Comparison of ENCODE assay signal across 15 cellular contexts in the genomic region with DNA sequence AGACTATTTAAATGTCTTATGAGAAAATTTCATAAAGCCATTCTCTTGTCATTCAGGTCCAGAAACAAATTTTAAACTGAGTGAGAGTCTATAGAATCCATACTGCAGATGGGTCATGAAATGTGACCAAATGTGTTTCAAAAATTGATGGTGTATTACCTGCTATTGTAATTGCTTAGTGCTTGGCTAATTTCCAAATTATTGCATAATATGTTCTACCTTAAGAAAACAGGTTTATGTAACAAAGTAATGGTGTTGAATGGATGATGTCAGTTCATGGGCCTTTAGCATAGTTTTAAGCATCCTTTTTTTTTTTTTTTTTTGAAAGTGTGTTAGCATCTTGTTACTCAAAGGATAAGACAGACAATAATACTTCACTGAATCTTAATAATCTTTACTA. TPM values are rescaled to one million over a fixed set of nuclear protein-coding genes. Genes with fewer than 3 reads are reported as not detected.
DNase-seq lines count a peak whose midpoint lies in the region; ATAC-seq, FAIRE-seq and TF ChIP-seq lines count a peak whose summit lies in the region.
"Had no signal": no experiment of that assay in that cellular context is flagged by ENCODE, and none has a peak within 500 bp of the region (broad histone marks: within the 10 kb centered on the region; RNA-seq: fewer than 3 reads in every experiment).

No MANE protein-coding gene starts in this region.

- no peaks in the 10 kb centered on the region for H3K9me2 ChIP-seq in SK-N-SH

- peaks cover 65% of the 10 kb centered on the region for H3F3A ChIP-seq in SK-N-SH (replicated peaks; ENCODE audit: insufficient read depth)
- H3F3A ChIP-seq in smooth muscle cell (ENCODE audit: low read depth) = peaks cover 8% of the 10 kb centered on the region

- H3K9ac ChIP-seq in SK-N-SH = peak overlapping the region; percentile 100; the same call in 1 of the 2 replicates
- H3K9ac ChIP-seq in smooth muscle cell (ENCODE audit: low read depth) = peak overlapping the region; percentile 7

- H3K4me1 ChIP-seq in SK-N-SH (ENCODE audit: control insufficient read depth in 1 of 2, insufficient read depth in 2 of 2, low read depth in 1 of 2, low read length in 1 of 2) = peaks cover 7 to 21% of the 10 kb centered on the region in 2 experiments; a peak in 3 of 4 replicates
- H3K4me1 ChIP-seq in smooth muscle cell (ENCODE audit: low read depth) = peaks cover 16% of the 10 kb centered on the region

- no peak for ATAC-seq in SK-N-SH treated with all-trans-retinoic acid at 6 μM for 48 hours
- ATAC-seq: activated naive CD4-positive, alpha-beta T cell treated with anti-CD3 and anti-CD28 coated beads, Interleukin-2, amount 50 U/mL, for 72 hours; Right ventricle myocardium inferior had no signal

- H3K4me2 ChIP-seq in SK-N-SH = peak overlapping the region; percentile 89
- H3K4me2 ChIP-seq in smooth muscle cell = peak overlapping the region; percentile 91

- no peak overlapping the region for H2AFZ ChIP-seq in SK-N-SH (ENCODE audit: low read depth)
- no peak overlapping the region for H2AFZ ChIP-seq in smooth muscle cell (ENCODE audit: low read depth)

- TF ChIP-seq CTCF in SK-N-SH (IDR thresholded peaks at IDR 0.05) = no peak
- no peak for TF ChIP-seq CTCF in foreskin fibroblast (IDR thresholded peaks at IDR 0.05; ENCODE audit: low read depth, low read length)
- no peak for TF ChIP-seq CTCF in smooth muscle cell (IDR thresholded peaks at IDR 0.05; ENCODE audit: borderline replicate concordance, insufficient read depth, poor library complexity, severe bottlenecking)

- H3K36me3 ChIP-seq in SK-N-SH (replicated peaks in 1 of 2; ENCODE audit: control insufficient read depth in 1 of 2, insufficient read depth in 2 of 2, low read length in 1 of 2) (peaks cover 33 to 48% of the 10 kb centered on the region in 2 experiments), smooth muscle cell (ENCODE audit: low read depth) (peaks cover 4% of the 10 kb centered on the region)

- peaks cover 87% of the 10 kb centered on the region for H3K79me2 ChIP-seq in SK-N-SH (ENCODE audit: insufficient read depth)
- peaks cover 64% of the 10 kb centered on the region for H3K79me2 ChIP-seq in smooth muscle cell (ENCODE audit: low read depth)

- no peaks in the 10 kb centered on the region for H3K27me3 ChIP-seq in SK-N-SH (ENCODE audit: insufficient read depth)
- no peaks in the 10 kb centered on the region for H3K27me3 ChIP-seq in smooth muscle cell (ENCODE audit: low read depth)

- POLR2A ChIA-PET in SK-N-SH (lab: Yijun Ruan, JAX) = no interaction called here

- TF ChIP-seq EP300 in SK-N-SH (IDR thresholded peaks at IDR 0.05; ENCODE audit: borderline replicate concordance in 1 of 2, low read depth in 1 of 2, low read length in 1 of 2) = no peak

- CTCF ChIA-PET in SK-N-SH (lab: Yijun Ruan, JAX) = interaction anchor here (1.3 to 1.4 kb wide), 2 partner anchors 8 to 17 kb away, joined by 4 to 5 read pairs; no protein-coding TSS in a partner anchor

- FAIRE-seq in RCC 7860 (lab: Jason Lieb, UNC) = no peak

- H4K20me1 ChIP-seq in SK-N-SH (ENCODE audit: insufficient read depth) = peaks cover 34% of the 10 kb centered on the region
- peaks cover 66% of the 10 kb centered on the region for H4K20me1 ChIP-seq in smooth muscle cell (ENCODE audit: low read depth)

- no peak for DNase-seq in SK-N-SH
- DNase-seq in amniotic epithelial cell (ENCODE audit: low read depth) = peak; percentile 24
- DNase-seq in foreskin fibroblast = no peak
- DNase-seq in smooth muscle cell (lab: John Stamatoyannopoulos, UW; ENCODE audit: unreplicated experiment) = no peak
- DNase-seq in NCI-H2227 (lab: John Stamatoyannopoulos, UW; ENCODE audit: unreplicated experiment) = no peak
- DNase-seq in NCI-H2171 (lab: John Stamatoyannopoulos, UW) = no peak
- DNase-seq in RCC 7860 (ENCODE audit: low spot score) = no peak
- DNase-seq: activated CD8-positive, alpha-beta memory T cell treated with anti-CD3 and anti-CD28 coated beads, Interleukin-2, amount 50 U/mL, for 48 hours; H7; MV-4-11; NCI-H510A treated with DMSO at 0.1 percent for 48 hours had no signal

- peak overlapping the region; percentile 74 to 99; a peak in 3 of 4 replicates for H3K27ac ChIP-seq in SK-N-SH (ENCODE audit: low read depth in 2 of 2, low read length in 1 of 2)
- H3K27ac ChIP-seq in smooth muscle cell (ENCODE audit: low read depth) = no peak overlapping the region
- H3K27ac ChIP-seq: VCaP had no signal

- H3K9me3 ChIP-seq in SK-N-SH (no peaks in the 10 kb centered on the region), smooth muscle cell (replicated peaks; ENCODE audit: low read depth) (no peaks in the 10 kb centered on the region)

- TF ChIP-seq RAD21 in SK-N-SH (IDR thresholded peaks at IDR 0.05; ENCODE audit: low read length) = no peak

- peak overlapping the region; percentile 99 to 100; a peak in 2 of 4 replicates for H3K4me3 ChIP-seq in SK-N-SH (ENCODE audit: low read depth in 2 of 2, low read length in 1 of 2)
- H3K4me3 ChIP-seq in foreskin fibroblast (ENCODE audit: low read depth in 1 of 2, low read length in 2 of 2) = peak overlapping the region; percentile 96 to 100
- peak overlapping the region; percentile 96 for H3K4me3 ChIP-seq in smooth muscle cell

TF ChIP-seq in SK-N-SH, 30 proteins besides CTCF, POLR2A, EP300 and RAD21:
- TF ChIP-seq RXRA (IDR thresholded peaks at IDR 0.05; ENCODE audit: borderline replicate concordance, low read depth) (no peak), FOXM1 (IDR thresholded peaks at IDR 0.05; ENCODE audit: low read depth) (no peak), GATA2 (CRISPR knock-in tag; IDR thresholded peaks at IDR 0.05) (no peak), NFIC (IDR thresholded peaks at IDR 0.05; ENCODE audit: borderline replicate concordance) (peak; percentile 32; the same call in 1 of the 2 replicates), MXI1 (IDR thresholded peaks at IDR 0.05; ENCODE audit: low read depth, low read length) (no peak)
TF ChIP-seq in SK-N-SH: peak in this region for 1.

TF ChIP-seq in SK-N-SH treated with all-trans-retinoic acid at 6 μM for 48 hours, 23 proteins besides CTCF, POLR2A, EP300 and RAD21:
- TF ChIP-seq, protein P1, sequence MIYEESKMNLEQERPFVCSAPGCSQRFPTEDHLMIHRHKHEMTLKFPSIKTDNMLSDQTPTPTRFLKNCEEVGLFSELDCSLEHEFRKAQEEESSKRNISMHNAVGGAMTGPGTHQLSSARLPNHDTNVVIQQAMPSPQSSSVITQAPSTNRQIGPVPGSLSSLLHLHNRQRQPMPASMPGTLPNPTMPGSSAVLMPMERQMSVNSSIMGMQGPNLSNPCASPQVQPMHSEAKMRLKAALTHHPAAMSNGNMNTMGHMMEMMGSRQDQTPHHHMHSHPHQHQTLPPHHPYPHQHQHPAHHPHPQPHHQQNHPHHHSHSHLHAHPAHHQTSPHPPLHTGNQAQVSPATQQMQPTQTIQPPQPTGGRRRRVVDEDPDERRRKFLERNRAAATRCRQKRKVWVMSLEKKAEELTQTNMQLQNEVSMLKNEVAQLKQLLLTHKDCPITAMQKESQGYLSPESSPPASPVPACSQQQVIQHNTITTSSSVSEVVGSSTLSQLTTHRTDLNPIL (CRISPR knock-in tag; IDR thresholded peaks at IDR 0.05; ENCODE audit: low read depth) = no peak
- TF ChIP-seq BACH2 (CRISPR knock-in tag; IDR thresholded peaks at IDR 0.05; ENCODE audit: borderline replicate concordance) (no peak), ZNF565 (CRISPR knock-in tag; conservative IDR thresholded peaks at IDR 0.05; ENCODE audit: low read depth) (no peak)
- TF ChIP-seq, protein P2, sequence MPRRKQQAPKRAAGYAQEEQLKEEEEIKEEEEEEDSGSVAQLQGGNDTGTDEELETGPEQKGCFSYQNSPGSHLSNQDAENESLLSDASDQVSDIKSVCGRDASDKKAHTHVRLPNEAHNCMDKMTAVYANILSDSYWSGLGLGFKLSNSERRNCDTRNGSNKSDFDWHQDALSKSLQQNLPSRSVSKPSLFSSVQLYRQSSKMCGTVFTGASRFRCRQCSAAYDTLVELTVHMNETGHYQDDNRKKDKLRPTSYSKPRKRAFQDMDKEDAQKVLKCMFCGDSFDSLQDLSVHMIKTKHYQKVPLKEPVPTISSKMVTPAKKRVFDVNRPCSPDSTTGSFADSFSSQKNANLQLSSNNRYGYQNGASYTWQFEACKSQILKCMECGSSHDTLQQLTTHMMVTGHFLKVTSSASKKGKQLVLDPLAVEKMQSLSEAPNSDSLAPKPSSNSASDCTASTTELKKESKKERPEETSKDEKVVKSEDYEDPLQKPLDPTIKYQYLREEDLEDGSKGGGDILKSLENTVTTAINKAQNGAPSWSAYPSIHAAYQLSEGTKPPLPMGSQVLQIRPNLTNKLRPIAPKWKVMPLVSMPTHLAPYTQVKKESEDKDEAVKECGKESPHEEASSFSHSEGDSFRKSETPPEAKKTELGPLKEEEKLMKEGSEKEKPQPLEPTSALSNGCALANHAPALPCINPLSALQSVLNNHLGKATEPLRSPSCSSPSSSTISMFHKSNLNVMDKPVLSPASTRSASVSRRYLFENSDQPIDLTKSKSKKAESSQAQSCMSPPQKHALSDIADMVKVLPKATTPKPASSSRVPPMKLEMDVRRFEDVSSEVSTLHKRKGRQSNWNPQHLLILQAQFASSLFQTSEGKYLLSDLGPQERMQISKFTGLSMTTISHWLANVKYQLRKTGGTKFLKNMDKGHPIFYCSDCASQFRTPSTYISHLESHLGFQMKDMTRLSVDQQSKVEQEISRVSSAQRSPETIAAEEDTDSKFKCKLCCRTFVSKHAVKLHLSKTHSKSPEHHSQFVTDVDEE (CRISPR knock-in tag; IDR thresholded peaks at IDR 0.05) = no peak

RNA-seq across cellular contexts. Expression of a gene that starts 5.0 kb away (rescaled TPM):
- 54.4 and 61.4 TPM in 2 replicates for polyA plus RNA-seq in SK-N-SH (2012; rRNA removed)
- 60.1 and 82.6 TPM in 2 replicates for polyA plus RNA-seq in SK-N-SH (2012; cell fraction: cytosol; rRNA removed)
- polyA plus RNA-seq in SK-N-SH (2012; cell fraction: nucleus; rRNA removed) = 47.3 and 49.0 TPM in 2 replicates
- 206 and 217 TPM in 2 replicates for total RNA-seq in smooth muscle cell
- polyA plus RNA-seq in smooth muscle cell = 157 and 172 TPM in 2 replicates
